ENCODE assay signal across 1 cellular context in genomic region chr7:76191783-76192240, GRCh38.
TF ChIP-seq lines count a peak whose summit lies in the region.

No MANE protein-coding gene starts in this region.

TF ChIP-seq in HepG2, 621 proteins besides CTCF, POLR2A, EP300 and RAD21 (continued from another document):
- no peak for TF ChIP-seq ARID4A (CRISPR knock-in tag; IDR thresholded peaks at IDR 0.05; ENCODE audit: borderline replicate concordance)
- TF ChIP-seq, protein P1, sequence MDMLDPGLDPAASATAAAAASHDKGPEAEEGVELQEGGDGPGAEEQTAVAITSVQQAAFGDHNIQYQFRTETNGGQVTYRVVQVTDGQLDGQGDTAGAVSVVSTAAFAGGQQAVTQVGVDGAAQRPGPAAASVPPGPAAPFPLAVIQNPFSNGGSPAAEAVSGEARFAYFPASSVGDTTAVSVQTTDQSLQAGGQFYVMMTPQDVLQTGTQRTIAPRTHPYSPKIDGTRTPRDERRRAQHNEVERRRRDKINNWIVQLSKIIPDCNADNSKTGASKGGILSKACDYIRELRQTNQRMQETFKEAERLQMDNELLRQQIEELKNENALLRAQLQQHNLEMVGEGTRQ (IDR thresholded peaks at IDR 0.05; ENCODE audit: low read depth, low read length) = no peak
- TF ChIP-seq, protein P1 (CRISPR knock-in tag; IDR thresholded peaks at IDR 0.05; ENCODE audit: borderline replicate concordance) = peak; percentile 68; the same call in 1 of the 2 replicates
- 0 out of 2 replicates have a peak, but pooled peaks have one; percentile 39 for TF ChIP-seq ELF1 (CRISPR knock-in tag; IDR thresholded peaks at IDR 0.05)
- TF ChIP-seq ZNF292 (CRISPR knock-in tag; IDR thresholded peaks at IDR 0.05; ENCODE audit: borderline replicate concordance, low read depth) = no peak
- 0 out of 2 replicates have a peak, but pooled peaks have one; percentile 11 for TF ChIP-seq MIER2 (CRISPR knock-in tag; IDR thresholded peaks at IDR 0.05)
- TF ChIP-seq SUZ12 (IDR thresholded peaks at IDR 0.05; ENCODE audit: low read depth, low read length) = 0 out of 2 replicates have a peak, but pooled peaks have one; percentile 6
- no peak for TF ChIP-seq FIP1L1 (IDR thresholded peaks at IDR 0.05; ENCODE audit: borderline replicate concordance, insufficient read depth, low read depth, low read length)
- TF ChIP-seq GABPA (IDR thresholded peaks at IDR 0.05; ENCODE audit: low read depth, low read length) = no peak
- TF ChIP-seq GABPA (CRISPR knock-in tag; IDR thresholded peaks at IDR 0.05; ENCODE audit: low read depth) = peak; percentile 76
- TF ChIP-seq ZNF724P (CRISPR knock-in tag; IDR thresholded peaks at IDR 0.05; ENCODE audit: borderline replicate concordance) = no peak
- TF ChIP-seq NFYC (CRISPR knock-in tag; IDR thresholded peaks at IDR 0.05) = peak; percentile 69
- no peak for TF ChIP-seq ZNF317 (CRISPR knock-in tag; IDR thresholded peaks at IDR 0.05)
- no peak for TF ChIP-seq ZNF160 (CRISPR knock-in tag; IDR thresholded peaks at IDR 0.05)
- TF ChIP-seq PBX2 (CRISPR knock-in tag; IDR thresholded peaks at IDR 0.05) = no peak
- no peak for TF ChIP-seq ZFP36L2 (CRISPR knock-in tag; IDR thresholded peaks at IDR 0.05)
- peak; percentile 60 for TF ChIP-seq TEAD3 (CRISPR knock-in tag; optimal IDR thresholded peaks at IDR 0.05; ENCODE audit: borderline replicate concordance)
- TF ChIP-seq BCL6 (CRISPR knock-in tag; IDR thresholded peaks at IDR 0.05) = peak; percentile 69
- no peak for TF ChIP-seq KAT2B (IDR thresholded peaks at IDR 0.05; ENCODE audit: borderline replicate concordance, low read depth, low read length)
- TF ChIP-seq ZNF143 (CRISPR knock-in tag; IDR thresholded peaks at IDR 0.05) = peak; percentile 88
- TF ChIP-seq TFDP2 (CRISPR knock-in tag; IDR thresholded peaks at IDR 0.05) = no peak
- no peak for TF ChIP-seq TBL1XR1 (IDR thresholded peaks at IDR 0.05; ENCODE audit: borderline replicate concordance, low read length, partially characterized antibody)
- TF ChIP-seq ZBTB3 (CRISPR knock-in tag; IDR thresholded peaks at IDR 0.05; ENCODE audit: borderline replicate concordance, low read depth) = no peak
- peak; percentile 58; the same call in 1 of the 2 replicates for TF ChIP-seq GABPB1 (CRISPR knock-in tag; IDR thresholded peaks at IDR 0.05)
- 0 out of 2 replicates have a peak, but pooled peaks have one; percentile 22 for TF ChIP-seq HOXA3 (CRISPR knock-in tag; IDR thresholded peaks at IDR 0.05)
- TF ChIP-seq THAP11 (CRISPR knock-in tag; IDR thresholded peaks at IDR 0.05) = peak; percentile 96
- peak; percentile 99 for TF ChIP-seq ZNF383 (CRISPR knock-in tag; IDR thresholded peaks at IDR 0.05; ENCODE audit: borderline replicate concordance)
